ENCODE assay signal across 17 cellular contexts in the genomic region with DNA sequence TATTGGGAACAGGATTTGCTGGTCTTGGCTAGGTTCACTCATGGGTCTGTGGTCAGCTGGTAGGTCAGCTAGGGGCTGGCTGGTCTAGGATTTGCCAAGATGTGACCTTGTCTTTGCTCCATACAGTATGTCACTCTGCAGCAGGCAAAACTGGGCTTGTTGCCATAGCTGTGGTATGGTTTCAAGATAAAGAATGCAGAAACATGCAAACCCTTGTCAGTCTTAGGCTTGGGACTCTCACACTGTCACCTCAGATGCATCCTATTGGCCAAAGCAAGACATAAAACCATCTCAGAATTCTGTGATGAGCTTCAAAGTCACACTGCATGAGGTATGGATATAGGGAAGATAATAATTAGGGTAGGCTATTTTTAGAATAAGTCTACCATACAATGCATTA.
DNase-seq lines count a peak whose midpoint lies in the region; ATAC-seq, FAIRE-seq and TF ChIP-seq lines count a peak whose summit lies in the region.
"Had no signal": no experiment of that assay in that cellular context is flagged by ENCODE, and none has a peak within 500 bp of the region (broad histone marks: within the 10 kb centered on the region; RNA-seq: fewer than 3 reads in every experiment).

No MANE protein-coding gene starts in this region.

- peak; percentile 20 for DNase-seq in activated CD4-positive, alpha-beta T cell treated with anti-CD3 and anti-CD28 coated beads, Interleukin-2, amount 10 ng/mL, durations not matched to agents 24 days and 14 days
- DNase-seq in activated CD4-positive, alpha-beta T cell treated with anti-CD3 and anti-CD28 coated beads for 36 hours, result no peak
- DNase-seq in PC-3 (peak; percentile 64), bronchial epithelial cell (ENCODE audit: low read depth) (peak; percentile 5), retinal pigment epithelial cell (ENCODE audit: low read depth) (peak; percentile 48), NCI-H128 (lab: John Stamatoyannopoulos, UW; ENCODE audit: unreplicated experiment) (no peak), HuH-7 (ENCODE audit: low spot score) (no peak), COLO829 (ENCODE audit: low spot score) (no peak)
- DNase-seq: heart right ventricle, NCI-H1417, NCI-H2171 treated with DMSO at 0.1 percent for 48 hours had no signal

- intact Hi-C loops in activated CD4-positive, alpha-beta T cell treated with anti-CD3 and anti-CD28 coated beads, Interleukin-2, amount 10 ng/mL, durations not matched to agents 24 days and 14 days (cut with micrococcal nuclease), result no loop called here
- intact Hi-C loops in activated CD4-positive, alpha-beta T cell treated with anti-CD3 and anti-CD28 coated beads for 36 hours (cut with DNase I, micrococcal nuclease), result no loop called here
- intact Hi-C loops in PC-3 (cut with micrococcal nuclease), result loop anchor here (10.0 kb wide), 1 partner anchor 1824 kb away; no protein-coding TSS in a partner anchor

- ATAC-seq in activated CD4-positive, alpha-beta T cell treated with anti-CD3 and anti-CD28 coated beads for 36 hours, result no peak
- ATAC-seq in PC-3, result peak; percentile 12; the same call in 1 of the 2 replicates
- ATAC-seq: A549, heart right ventricle had no signal

- H3F3A ChIP-seq in PC-3 (ENCODE audit: low read length, unreplicated experiment), result no peaks in the 10 kb centered on the region

- no peaks in the 10 kb centered on the region for H3K79me2 ChIP-seq in PC-3 (ENCODE audit: low read length)

- H3K9me3 Mint-ChIP-seq in activated CD4-positive, alpha-beta T cell treated with anti-CD3 and anti-CD28 coated beads, Interleukin-2, amount 10 ng/mL, durations not matched to agents 24 days and 14 days, result peaks cover 3% of the 10 kb centered on the region
- H3K9me3 Mint-ChIP-seq in activated CD4-positive, alpha-beta T cell treated with anti-CD3 and anti-CD28 coated beads for 36 hours (ENCODE audit: low read depth), result no peaks in the 10 kb centered on the region
- H3K9me3 Mint-ChIP-seq: dendritic cell treated with granulocyte-macrophage colony-stimulating factor and Interleukin-4, amounts not matched to agents 40 ng/mL and 50 ng/mL, for 4 days had no signal

- no peaks in the 10 kb centered on the region for H3K9me2 ChIP-seq in PC-3 (replicated peaks; ENCODE audit: low read length)

- TF ChIP-seq CTCF in PC-3 (conservative IDR thresholded peaks at IDR 0.05; ENCODE audit: low read depth, low read length) (no peak), bronchial epithelial cell (IDR thresholded peaks at IDR 0.05; ENCODE audit: insufficient read depth, low read length, severe bottlenecking) (no peak), retinal pigment epithelial cell (conservative IDR thresholded peaks at IDR 0.05; ENCODE audit: low read depth, low read length) (no peak)

- H3K36me3 ChIP-seq in PC-3 (ENCODE audit: low read depth, low read length) (no peaks in the 10 kb centered on the region), bronchial epithelial cell (ENCODE audit: control insufficient read depth, insufficient read depth, low read length) (no peaks in the 10 kb centered on the region)
- H3K36me3 ChIP-seq: heart right ventricle, vagina had no signal

- H3K4me3 Mint-ChIP-seq in activated CD4-positive, alpha-beta T cell treated with anti-CD3 and anti-CD28 coated beads, Interleukin-2, amount 10 ng/mL, durations not matched to agents 24 days and 14 days, result no peak overlapping the region
- H3K4me3 Mint-ChIP-seq in activated CD4-positive, alpha-beta T cell treated with anti-CD3 and anti-CD28 coated beads for 36 hours, result no peak overlapping the region
- H3K4me3 Mint-ChIP-seq: dendritic cell treated with granulocyte-macrophage colony-stimulating factor and Interleukin-4, amounts not matched to agents 40 ng/mL and 50 ng/mL, for 4 days; mesothelial cell of epicardium; neural crest cell had no signal

- no TSS peak for BruUV-seq in PC-3 (replicated peaks; lab: Mats Ljungman, UMichigan)

- H3K4me2 ChIP-seq in PC-3 (ENCODE audit: low read length), result no peak overlapping the region
- H3K4me2 ChIP-seq: A549 had no signal

- no peak overlapping the region for H3K4me3 ChIP-seq in PC-3 (ENCODE audit: low read length)
- H3K4me3 ChIP-seq in bronchial epithelial cell (ENCODE audit: low read depth, low read length), result no peak overlapping the region
- no peak overlapping the region for H3K4me3 ChIP-seq in retinal pigment epithelial cell (ENCODE audit: low read length)
- H3K4me3 ChIP-seq: A549, heart right ventricle, vagina had no signal

- FAIRE-seq in bronchial epithelial cell (lab: Jason Lieb, UNC), result no peak
- FAIRE-seq: A549 had no signal

- no peak overlapping the region for H3K27ac Mint-ChIP-seq in activated CD4-positive, alpha-beta T cell treated with anti-CD3 and anti-CD28 coated beads, Interleukin-2, amount 10 ng/mL, durations not matched to agents 24 days and 14 days
- H3K27ac Mint-ChIP-seq in activated CD4-positive, alpha-beta T cell treated with anti-CD3 and anti-CD28 coated beads for 36 hours, result no peak overlapping the region
- H3K27ac Mint-ChIP-seq: dendritic cell treated with granulocyte-macrophage colony-stimulating factor and Interleukin-4, amounts not matched to agents 40 ng/mL and 50 ng/mL, for 4 days; mesothelial cell of epicardium had no signal

- CTCF ChIA-PET in activated CD4-positive, alpha-beta T cell treated with anti-CD3 and anti-CD28 coated beads for 36 hours (lab: Charles Lee), result interaction anchor here (0.6 kb wide), 1 partner anchor 40 kb away, joined by 3 read pairs; no protein-coding TSS in a partner anchor
- CTCF ChIA-PET in PC-3 (lab: Charles Lee), result no interaction called here

- peaks cover 8% of the 10 kb centered on the region for H3K36me3 Mint-ChIP-seq in activated CD4-positive, alpha-beta T cell treated with anti-CD3 and anti-CD28 coated beads, Interleukin-2, amount 10 ng/mL, durations not matched to agents 24 days and 14 days (ENCODE audit: low read depth)
- H3K36me3 Mint-ChIP-seq in activated CD4-positive, alpha-beta T cell treated with anti-CD3 and anti-CD28 coated beads for 36 hours (ENCODE audit: low read depth), result no peaks in the 10 kb centered on the region
- H3K36me3 Mint-ChIP-seq: mesothelial cell of epicardium had no signal

- H3K27me3 ChIP-seq in PC-3 (ENCODE audit: low read length) (no peaks in the 10 kb centered on the region), bronchial epithelial cell (ENCODE audit: control insufficient read depth, insufficient read depth, low read length) (no peaks in the 10 kb centered on the region)
- H3K27me3 ChIP-seq: heart right ventricle, vagina had no signal

- H3K4me1 Mint-ChIP-seq in activated CD4-positive, alpha-beta T cell treated with anti-CD3 and anti-CD28 coated beads, Interleukin-2, amount 10 ng/mL, durations not matched to agents 24 days and 14 days, result peaks cover 7% of the 10 kb centered on the region
- H3K4me1 Mint-ChIP-seq in activated CD4-positive, alpha-beta T cell treated with anti-CD3 and anti-CD28 coated beads for 36 hours, result peaks cover 25% of the 10 kb centered on the region
- H3K4me1 Mint-ChIP-seq: neural crest cell had no signal

- peaks cover 40% of the 10 kb centered on the region for H3K4me1 ChIP-seq in PC-3 (ENCODE audit: insufficient read depth, low read length)
- H3K4me1 ChIP-seq: heart right ventricle, vagina had no signal

- H3K9me3 ChIP-seq in PC-3 (ENCODE audit: low read length), result no peaks in the 10 kb centered on the region
- H3K9me3 ChIP-seq: A549, heart right ventricle, vagina had no signal

- POLR2A ChIA-PET in activated CD4-positive, alpha-beta T cell treated with anti-CD3 and anti-CD28 coated beads for 36 hours (lab: Charles Lee), result no interaction called here
- POLR2A ChIA-PET in PC-3 (lab: Charles Lee; ENCODE audit: unreplicated experiment), result no interaction called here

- H4K20me1 ChIP-seq in PC-3 (ENCODE audit: low read length), result no peaks in the 10 kb centered on the region

- H3K27ac ChIP-seq in PC-3 (ENCODE audit: low read length), result no peak overlapping the region
- H3K27ac ChIP-seq: A549, epithelial cell of prostate, heart right ventricle, vagina had no signal

- no peak overlapping the region for H3K9ac ChIP-seq in PC-3 (ENCODE audit: low read length)

- H3K27me3 Mint-ChIP-seq in activated CD4-positive, alpha-beta T cell treated with anti-CD3 and anti-CD28 coated beads, Interleukin-2, amount 10 ng/mL, durations not matched to agents 24 days and 14 days, result peaks cover 8% of the 10 kb centered on the region
- peaks cover 2% of the 10 kb centered on the region for H3K27me3 Mint-ChIP-seq in activated CD4-positive, alpha-beta T cell treated with anti-CD3 and anti-CD28 coated beads for 36 hours
- H3K27me3 Mint-ChIP-seq: dendritic cell treated with granulocyte-macrophage colony-stimulating factor and Interleukin-4, amounts not matched to agents 40 ng/mL and 50 ng/mL, for 4 days had no signal

- H2AFZ ChIP-seq in PC-3 (ENCODE audit: low read length), result no peak overlapping the region

Comparison
In these comparisons a context has a peak if more than half of its experiments do, and no peak if none do; other contexts are left out.
1. DNase-seq: peak in activated CD4-positive, alpha-beta T cell treated with anti-CD3 and anti-CD28 coated beads, Interleukin-2, amount 10 ng/mL, durations not matched to agents 24 days and 14 days (single experiment), PC-3 (single experiment), bronchial epithelial cell (single experiment) and retinal pigment epithelial cell (single experiment); none in activated CD4-positive, alpha-beta T cell treated with anti-CD3 and anti-CD28 coated beads for 36 hours (single experiment), NCI-H128 (single experiment), HuH-7 (single experiment) and COLO829 (single experiment).